8 cellular contexts compared by ENCODE assay signal in genomic region chr17:74210191-74211140, GRCh38. TPM values are rescaled to one million over a fixed set of nuclear protein-coding genes. Genes with fewer than 3 reads are reported as not detected.
A peak's percentile ranks its signal among the peaks of the same experiment; 100 is the strongest.
DNase-seq lines count a peak whose midpoint lies in the region; ATAC-seq and TF ChIP-seq lines count a peak whose summit lies in the region.

No MANE protein-coding gene starts in this region.

- peaks cover 33% of the 10 kb centered on the region for H3K4me1 Mint-ChIP-seq in T-helper 2 cell treated with Interferon-gamma antibody and Interleukin-4, amounts not matched to agents 5 μg/mL and 100 μg/mL, for 36 hours (ENCODE audit: low read depth)

- H3K9me3 Mint-ChIP-seq in T-helper 2 cell treated with Interferon-gamma antibody and Interleukin-4, amounts not matched to agents 5 μg/mL and 100 μg/mL, for 36 hours, result no peaks in the 10 kb centered on the region

- peaks cover 3% of the 10 kb centered on the region for H3K27me3 Mint-ChIP-seq in T-helper 2 cell treated with Interferon-gamma antibody and Interleukin-4, amounts not matched to agents 5 μg/mL and 100 μg/mL, for 36 hours (ENCODE audit: low read depth)

- TF ChIP-seq EP300 in sigmoid colon (IDR thresholded peaks at IDR 0.05), result no peak

- TF ChIP-seq CTCF in GM10266 (IDR thresholded peaks at IDR 0.05; ENCODE audit: control insufficient read depth, insufficient read depth, low read depth, missing control alignments) (peak; percentile 91), LNCaP clone FGC (IDR thresholded peaks at IDR 0.05; ENCODE audit: control insufficient read depth, extremely low read depth, insufficient read depth) (peak; percentile 91), sigmoid colon (IDR thresholded peaks at IDR 0.05) (peak; percentile 80 to 99 (median 87))

- H3K36me3 ChIP-seq in sigmoid colon, result peaks cover 1 to 46% (median 28%) of the 10 kb centered on the region in 4 donors

- TF ChIP-seq POLR2A in sigmoid colon (IDR thresholded peaks at IDR 0.05), result no peak

- H3K9me3 ChIP-seq in right cardiac atrium (ENCODE audit: control insufficient read depth, low read length) (no peaks in the 10 kb centered on the region), sigmoid colon (no peaks in the 10 kb centered on the region)

- DNase-seq in GM10266 (ENCODE audit: extremely low spot score) (peak; percentile 85), LNCaP clone FGC (ENCODE audit: low read depth) (no peak), right cardiac atrium (peak; percentile 55 to 89 (median 85)), sigmoid colon (peak; percentile 84)
- peak; percentile 70 for DNase-seq in T-helper 2 cell treated with Interferon-gamma antibody and Interleukin-4, amounts not matched to agents 5 μg/mL and 100 μg/mL, for 36 hours (ENCODE audit: low spot score)

- intact Hi-C loops in right cardiac atrium (cut with DNase I), result loop anchor here in 3 of 4 donors (2.0 to 10.0 kb wide), 6 partner anchors 84 to 244 kb away; partner anchors contain the start of genes GPR142 (in 3 of the 3) and BTBD17 (in 2 of the 3)
- intact Hi-C loops in sigmoid colon (cut with DNase I), result loop anchor here (2.0 to 5.0 kb wide), 4 partner anchors 67 to 242 kb away; partner anchors contain the start of gene BTBD17

- H3K27me3 ChIP-seq in right cardiac atrium (ENCODE audit: control insufficient read depth, insufficient read depth) (no peaks in the 10 kb centered on the region), sigmoid colon (no peaks in the 10 kb centered on the region)

- peak overlapping the region; percentile 79 for H3K27ac Mint-ChIP-seq in T-helper 2 cell treated with Interferon-gamma antibody and Interleukin-4, amounts not matched to agents 5 μg/mL and 100 μg/mL, for 36 hours

- peaks cover 40% of the 10 kb centered on the region for H3K36me3 Mint-ChIP-seq in T-helper 2 cell treated with Interferon-gamma antibody and Interleukin-4, amounts not matched to agents 5 μg/mL and 100 μg/mL, for 36 hours (ENCODE audit: low read depth)

- H3K4me3 ChIP-seq in LNCaP clone FGC (ENCODE audit: low read depth, low read length) (no peak overlapping the region), right cardiac atrium (ENCODE audit: low read length) (no peak overlapping the region), sigmoid colon (no peak overlapping the region)

- peak overlapping the region; percentile 47 for H3K4me3 Mint-ChIP-seq in T-helper 2 cell treated with Interferon-gamma antibody and Interleukin-4, amounts not matched to agents 5 μg/mL and 100 μg/mL, for 36 hours

- H3K4me1 ChIP-seq in right cardiac atrium (ENCODE audit: control insufficient read depth, insufficient read depth, low read length) (peaks cover 7% of the 10 kb centered on the region), sigmoid colon (peaks cover 0 to 80% (median 68%) of the 10 kb centered on the region in 4 donors)

- H3K27ac ChIP-seq in angular gyrus (ENCODE audit: low read depth, low read length) (peak overlapping the region; percentile 89), right cardiac atrium (ENCODE audit: low read length) (no peak overlapping the region), sigmoid colon (peak overlapping the region in 2 of 4 donors; percentile 50 to 79)

- ATAC-seq in right cardiac atrium (peak; percentile 9 to 20), GM19023 (IDR thresholded peaks at IDR 0.05; ENCODE audit: unreplicated experiment) (no peak), HG03045 (IDR thresholded peaks at IDR 0.05; ENCODE audit: unreplicated experiment) (no peak)

- 38% methylated on average over 18 of the region's 18 CpGs for WGBS in right cardiac atrium
- 52 to 58% methylated on average over 18 of the region's 18 CpGs for WGBS in sigmoid colon, 2 donors

RNA-seq across cellular contexts. Expression of gene TTYH2, which starts 2.9 kb away (rescaled TPM):
- total RNA-seq in right cardiac atrium (10 to 100 TPM; 16.7 to 30.4 (median 24.9) TPM), sigmoid colon (1 to 10 TPM; 4.9 to 10.0 (median 7.0) TPM)
- polyA plus RNA-seq in right cardiac atrium (15.5 TPM), sigmoid colon (1 to 10 TPM in 2 of 3 donors, under 1 TPM in 1; 0.60 to 3.4 (median 1.2) TPM)

RNA-seq across cellular contexts. Expression of gene RPL38, which starts 7.0 kb away (rescaled TPM):
- 100 to 1,000 TPM; 647 to 821 (median 732) TPM for total RNA-seq in right cardiac atrium
- 1,420 TPM for polyA plus RNA-seq in right cardiac atrium
- 100 to 1,000 TPM; 215 to 718 (median 492) TPM for total RNA-seq in sigmoid colon
- 1,000 to 10,000 TPM; 1,011 to 2,321 (median 1,651) TPM for polyA plus RNA-seq in sigmoid colon

Comparison
In these comparisons a context has a peak if more than half of its experiments do, and no peak if none do; other contexts are left out.
1. ATAC-seq: peak in right cardiac atrium (2 of 2); none in GM19023 (single experiment) and HG03045 (single experiment).
2. Peak in every context shown above with its lines, with median percentiles within 50 percentile points of each other: CTCF ChIP-seq.